1 cellular context compared by ENCODE assay signal in the genomic region with DNA sequence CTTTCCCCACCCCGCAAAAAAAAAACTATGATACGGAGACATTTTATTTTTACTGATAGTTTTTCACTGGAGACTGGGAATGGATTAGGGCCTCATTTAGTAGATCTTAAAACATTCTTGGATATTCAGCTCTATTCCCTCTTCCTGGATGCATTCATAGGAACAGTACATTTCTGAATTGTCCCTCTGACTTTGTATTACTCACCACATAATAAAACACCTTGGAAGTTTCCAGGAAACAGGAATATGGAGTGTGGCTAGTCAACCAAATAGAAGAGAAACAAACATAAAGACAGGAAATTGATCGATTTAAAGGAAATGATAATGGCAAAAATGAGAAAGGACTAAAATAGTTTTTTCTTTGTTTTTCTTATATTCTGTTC.
A peak's percentile ranks its signal among the peaks of the same experiment; 100 is the strongest.
TF ChIP-seq lines count a peak whose summit lies in the region.

No MANE protein-coding gene starts in this region.

TF ChIP-seq in HepG2, 621 proteins besides CTCF, POLR2A, EP300 and RAD21:
- TF ChIP-seq, protein P1, sequence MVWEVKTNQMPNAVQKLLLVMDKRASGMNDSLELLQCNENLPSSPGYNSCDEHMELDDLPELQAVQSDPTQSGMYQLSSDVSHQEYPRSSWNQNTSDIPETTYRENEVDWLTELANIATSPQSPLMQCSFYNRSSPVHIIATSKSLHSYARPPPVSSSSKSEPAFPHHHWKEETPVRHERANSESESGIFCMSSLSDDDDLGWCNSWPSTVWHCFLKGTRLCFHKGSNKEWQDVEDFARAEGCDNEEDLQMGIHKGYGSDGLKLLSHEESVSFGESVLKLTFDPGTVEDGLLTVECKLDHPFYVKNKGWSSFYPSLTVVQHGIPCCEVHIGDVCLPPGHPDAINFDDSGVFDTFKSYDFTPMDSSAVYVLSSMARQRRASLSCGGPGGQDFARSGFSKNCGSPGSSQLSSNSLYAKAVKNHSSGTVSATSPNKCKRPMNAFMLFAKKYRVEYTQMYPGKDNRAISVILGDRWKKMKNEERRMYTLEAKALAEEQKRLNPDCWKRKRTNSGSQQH (CRISPR knock-in tag; IDR thresholded peaks at IDR 0.05; ENCODE audit: low read depth), result no peak
- TF ChIP-seq EHMT2 (IDR thresholded peaks at IDR 0.05; ENCODE audit: borderline replicate concordance, low read depth, low read length), result peak; percentile 36; the same call in 1 of the 2 replicates
- TF ChIP-seq, protein P2, sequence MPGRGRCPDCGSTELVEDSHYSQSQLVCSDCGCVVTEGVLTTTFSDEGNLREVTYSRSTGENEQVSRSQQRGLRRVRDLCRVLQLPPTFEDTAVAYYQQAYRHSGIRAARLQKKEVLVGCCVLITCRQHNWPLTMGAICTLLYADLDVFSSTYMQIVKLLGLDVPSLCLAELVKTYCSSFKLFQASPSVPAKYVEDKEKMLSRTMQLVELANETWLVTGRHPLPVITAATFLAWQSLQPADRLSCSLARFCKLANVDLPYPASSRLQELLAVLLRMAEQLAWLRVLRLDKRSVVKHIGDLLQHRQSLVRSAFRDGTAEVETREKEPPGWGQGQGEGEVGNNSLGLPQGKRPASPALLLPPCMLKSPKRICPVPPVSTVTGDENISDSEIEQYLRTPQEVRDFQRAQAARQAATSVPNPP (CRISPR knock-in tag; IDR thresholded peaks at IDR 0.05), result no peak
- 0 out of 2 replicates have a peak, but pooled peaks have one; percentile 28 for TF ChIP-seq PPARG (CRISPR knock-in tag; conservative IDR thresholded peaks at IDR 0.05)
- TF ChIP-seq CREB1 (IDR thresholded peaks at IDR 0.05), result no peak
- TF ChIP-seq CREB1 (CRISPR knock-in tag; IDR thresholded peaks at IDR 0.05), result no peak
